Comparison of ENCODE assay signal across 2 cellular contexts in genomic region chr1:164552463-164552862, GRCh38. TPM values are rescaled to one million over a fixed set of nuclear protein-coding genes. Genes with fewer than 3 reads are reported as not detected.
"Had no signal": no experiment of that assay in that cellular context is flagged by ENCODE, and none has a peak within 500 bp of the region (broad histone marks: within the 10 kb centered on the region; RNA-seq: fewer than 3 reads in every experiment).

No MANE protein-coding gene starts in this region.

RNA-seq across cellular contexts. Expression of gene PBX1, which starts 6.5 kb away (rescaled TPM):
- total RNA-seq: OCI-LY7; T-helper 1 cell treated with Interleukin-12 subunit alpha and Interleukin-12 subunit beta and Interleukin-4 antibody, amounts not matched to agents 30 ng/mL and 1 ng/mL, for 36 hours had no signal
